Comparison of ENCODE assay signal across 1 cellular context in the genomic region with DNA sequence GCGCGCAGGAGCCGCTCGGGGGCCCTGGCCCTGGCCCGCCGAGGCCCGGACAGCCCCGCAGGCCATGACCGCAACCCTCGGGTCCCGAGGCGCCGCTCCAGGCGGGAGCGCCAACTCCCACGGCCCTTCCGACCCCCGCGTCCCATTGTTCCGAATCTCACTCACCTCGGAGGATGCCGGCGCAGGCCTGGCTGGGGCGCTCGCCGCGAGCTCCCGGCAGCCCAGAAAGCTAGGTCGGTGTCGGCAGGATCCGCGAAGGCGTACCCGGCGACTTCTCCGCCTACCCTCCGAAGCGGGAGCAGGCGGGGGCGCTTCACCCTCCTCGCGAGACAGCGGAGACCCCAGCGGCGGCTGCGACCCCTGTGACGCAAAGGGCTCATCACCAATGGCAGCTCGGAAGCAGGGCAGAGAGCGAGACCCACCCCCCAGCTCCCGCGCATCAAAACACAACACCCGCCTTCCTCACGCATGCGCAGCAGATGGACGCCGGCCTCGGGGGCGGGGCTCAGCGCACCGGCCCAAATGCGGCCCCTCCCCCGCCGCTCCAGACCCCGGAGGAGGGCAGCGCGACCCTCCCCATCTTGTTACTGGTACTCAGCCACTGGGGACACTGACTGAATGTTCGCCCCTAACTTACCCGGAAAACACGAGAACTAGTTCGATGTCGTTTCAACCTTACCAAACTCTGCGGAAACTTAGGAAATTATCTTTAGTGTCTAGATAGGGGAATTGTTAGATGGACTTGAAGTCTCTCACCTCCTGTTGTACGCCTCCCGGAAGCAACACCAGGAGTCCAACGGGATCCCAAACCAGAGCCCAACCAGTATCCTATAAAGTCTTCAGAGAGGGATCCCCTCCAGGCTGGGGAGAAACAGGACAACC.
TF ChIP-seq lines count a peak whose summit lies in the region.

No MANE protein-coding gene starts in this region.

TF ChIP-seq in HepG2, 621 proteins besides CTCF, POLR2A, EP300 and RAD21 (continued from another document and continues in another):
- TF ChIP-seq, protein P1, sequence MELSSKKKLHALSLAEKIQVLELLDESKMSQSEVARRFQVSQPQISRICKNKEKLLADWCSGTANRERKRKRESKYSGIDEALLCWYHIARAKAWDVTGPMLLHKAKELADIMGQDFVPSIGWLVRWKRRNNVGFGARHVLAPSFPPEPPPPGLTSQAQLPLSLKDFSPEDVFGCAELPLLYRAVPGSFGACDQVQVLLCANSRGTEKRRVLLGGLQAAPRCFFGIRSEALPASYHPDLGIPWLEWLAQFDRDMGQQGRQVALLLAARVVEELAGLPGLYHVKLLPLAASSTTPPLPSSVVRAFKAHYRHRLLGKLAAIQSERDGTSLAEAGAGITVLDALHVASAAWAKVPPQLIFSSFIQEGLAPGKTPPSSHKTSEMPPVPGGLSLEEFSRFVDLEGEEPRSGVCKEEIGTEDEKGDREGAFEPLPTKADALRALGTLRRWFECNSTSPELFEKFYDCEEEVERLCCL (CRISPR knock-in tag; IDR thresholded peaks at IDR 0.05; ENCODE audit: borderline replicate concordance) = no peak
- TF ChIP-seq, protein P2, sequence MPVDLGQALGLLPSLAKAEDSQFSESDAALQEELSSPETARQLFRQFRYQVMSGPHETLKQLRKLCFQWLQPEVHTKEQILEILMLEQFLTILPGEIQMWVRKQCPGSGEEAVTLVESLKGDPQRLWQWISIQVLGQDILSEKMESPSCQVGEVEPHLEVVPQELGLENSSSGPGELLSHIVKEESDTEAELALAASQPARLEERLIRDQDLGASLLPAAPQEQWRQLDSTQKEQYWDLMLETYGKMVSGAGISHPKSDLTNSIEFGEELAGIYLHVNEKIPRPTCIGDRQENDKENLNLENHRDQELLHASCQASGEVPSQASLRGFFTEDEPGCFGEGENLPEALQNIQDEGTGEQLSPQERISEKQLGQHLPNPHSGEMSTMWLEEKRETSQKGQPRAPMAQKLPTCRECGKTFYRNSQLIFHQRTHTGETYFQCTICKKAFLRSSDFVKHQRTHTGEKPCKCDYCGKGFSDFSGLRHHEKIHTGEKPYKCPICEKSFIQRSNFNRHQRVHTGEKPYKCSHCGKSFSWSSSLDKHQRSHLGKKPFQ (CRISPR knock-in tag; IDR thresholded peaks at IDR 0.05; ENCODE audit: insufficient replicate concordance) = no peak
- TF ChIP-seq, protein P3, sequence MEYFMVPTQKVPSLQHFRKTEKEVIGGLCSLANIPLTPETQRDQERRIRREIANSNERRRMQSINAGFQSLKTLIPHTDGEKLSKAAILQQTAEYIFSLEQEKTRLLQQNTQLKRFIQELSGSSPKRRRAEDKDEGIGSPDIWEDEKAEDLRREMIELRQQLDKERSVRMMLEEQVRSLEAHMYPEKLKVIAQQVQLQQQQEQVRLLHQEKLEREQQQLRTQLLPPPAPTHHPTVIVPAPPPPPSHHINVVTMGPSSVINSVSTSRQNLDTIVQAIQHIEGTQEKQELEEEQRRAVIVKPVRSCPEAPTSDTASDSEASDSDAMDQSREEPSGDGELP (IDR thresholded peaks at IDR 0.05; ENCODE audit: borderline replicate concordance, low read depth) = no peak
- TF ChIP-seq RXRA (CRISPR knock-in tag; IDR thresholded peaks at IDR 0.05) = peak; percentile 70; the same call in 1 of the 2 replicates
- peak; percentile 20; the same call in 1 of the 2 replicates for TF ChIP-seq ELF4 (CRISPR knock-in tag; IDR thresholded peaks at IDR 0.05; ENCODE audit: borderline replicate concordance)
- TF ChIP-seq, protein P4, sequence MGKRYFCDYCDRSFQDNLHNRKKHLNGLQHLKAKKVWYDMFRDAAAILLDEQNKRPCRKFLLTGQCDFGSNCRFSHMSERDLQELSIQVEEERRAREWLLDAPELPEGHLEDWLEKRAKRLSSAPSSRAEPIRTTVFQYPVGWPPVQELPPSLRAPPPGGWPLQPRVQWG (CRISPR knock-in tag; IDR thresholded peaks at IDR 0.05; ENCODE audit: borderline replicate concordance, low read depth) = no peak
- no peak for TF ChIP-seq ZNF616 (CRISPR knock-in tag; IDR thresholded peaks at IDR 0.05; ENCODE audit: low read depth)
- no peak; the same call in 1 of the 2 replicates for TF ChIP-seq ZMAT3 (CRISPR knock-in tag; conservative IDR thresholded peaks at IDR 0.05)
- TF ChIP-seq, protein P5, sequence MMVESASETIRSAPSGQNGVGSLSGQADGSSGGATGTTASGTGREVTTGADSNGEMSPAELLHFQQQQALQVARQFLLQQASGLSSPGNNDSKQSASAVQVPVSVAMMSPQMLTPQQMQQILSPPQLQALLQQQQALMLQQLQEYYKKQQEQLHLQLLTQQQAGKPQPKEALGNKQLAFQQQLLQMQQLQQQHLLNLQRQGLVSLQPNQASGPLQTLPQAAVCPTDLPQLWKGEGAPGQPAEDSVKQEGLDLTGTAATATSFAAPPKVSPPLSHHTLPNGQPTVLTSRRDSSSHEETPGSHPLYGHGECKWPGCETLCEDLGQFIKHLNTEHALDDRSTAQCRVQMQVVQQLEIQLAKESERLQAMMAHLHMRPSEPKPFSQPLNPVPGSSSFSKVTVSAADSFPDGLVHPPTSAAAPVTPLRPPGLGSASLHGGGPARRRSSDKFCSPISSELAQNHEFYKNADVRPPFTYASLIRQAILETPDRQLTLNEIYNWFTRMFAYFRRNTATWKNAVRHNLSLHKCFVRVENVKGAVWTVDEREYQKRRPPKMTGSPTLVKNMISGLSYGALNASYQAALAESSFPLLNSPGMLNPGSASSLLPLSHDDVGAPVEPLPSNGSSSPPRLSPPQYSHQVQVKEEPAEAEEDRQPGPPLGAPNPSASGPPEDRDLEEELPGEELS (CRISPR knock-in tag; IDR thresholded peaks at IDR 0.05) = peak; percentile 46
- TF ChIP-seq, protein P6, sequence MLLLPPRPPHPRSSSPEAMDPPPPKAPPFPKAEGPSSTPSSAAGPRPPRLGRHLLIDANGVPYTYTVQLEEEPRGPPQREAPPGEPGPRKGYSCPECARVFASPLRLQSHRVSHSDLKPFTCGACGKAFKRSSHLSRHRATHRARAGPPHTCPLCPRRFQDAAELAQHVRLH (CRISPR knock-in tag; IDR thresholded peaks at IDR 0.05; ENCODE audit: borderline replicate concordance, low read depth) = 0 out of 2 replicates have a peak, but pooled peaks have one; percentile 39
- TF ChIP-seq, protein P7, sequence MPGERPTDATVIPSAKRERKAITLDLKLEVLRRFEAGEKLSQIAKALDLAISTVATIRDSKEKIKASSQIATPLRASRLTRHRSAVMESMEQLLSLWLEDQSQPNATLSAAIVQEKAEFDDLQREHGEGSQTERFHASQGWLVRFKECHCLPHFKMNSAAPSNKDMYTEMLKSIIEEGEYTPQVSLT (CRISPR knock-in tag; IDR thresholded peaks at IDR 0.05; ENCODE audit: borderline replicate concordance, low read depth) = no peak
- peak; percentile 56; the same call in 1 of the 2 replicates for TF ChIP-seq MED1 (CRISPR knock-in tag; IDR thresholded peaks at IDR 0.05)
- peak; percentile 86; the same call in 1 of the 2 replicates for TF ChIP-seq KLF15 (CRISPR knock-in tag; IDR thresholded peaks at IDR 0.05; ENCODE audit: borderline replicate concordance)
- TF ChIP-seq, protein P8, sequence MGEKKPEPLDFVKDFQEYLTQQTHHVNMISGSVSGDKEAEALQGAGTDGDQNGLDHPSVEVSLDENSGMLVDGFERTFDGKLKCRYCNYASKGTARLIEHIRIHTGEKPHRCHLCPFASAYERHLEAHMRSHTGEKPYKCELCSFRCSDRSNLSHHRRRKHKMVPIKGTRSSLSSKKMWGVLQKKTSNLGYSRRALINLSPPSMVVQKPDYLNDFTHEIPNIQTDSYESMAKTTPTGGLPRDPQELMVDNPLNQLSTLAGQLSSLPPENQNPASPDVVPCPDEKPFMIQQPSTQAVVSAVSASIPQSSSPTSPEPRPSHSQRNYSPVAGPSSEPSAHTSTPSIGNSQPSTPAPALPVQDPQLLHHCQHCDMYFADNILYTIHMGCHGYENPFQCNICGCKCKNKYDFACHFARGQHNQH (CRISPR knock-in tag; IDR thresholded peaks at IDR 0.05) = peak; percentile 19; the same call in 1 of the 2 replicates
- TF ChIP-seq GZF1 (CRISPR knock-in tag; IDR thresholded peaks at IDR 0.05) = no peak
- TF ChIP-seq, protein P9, sequence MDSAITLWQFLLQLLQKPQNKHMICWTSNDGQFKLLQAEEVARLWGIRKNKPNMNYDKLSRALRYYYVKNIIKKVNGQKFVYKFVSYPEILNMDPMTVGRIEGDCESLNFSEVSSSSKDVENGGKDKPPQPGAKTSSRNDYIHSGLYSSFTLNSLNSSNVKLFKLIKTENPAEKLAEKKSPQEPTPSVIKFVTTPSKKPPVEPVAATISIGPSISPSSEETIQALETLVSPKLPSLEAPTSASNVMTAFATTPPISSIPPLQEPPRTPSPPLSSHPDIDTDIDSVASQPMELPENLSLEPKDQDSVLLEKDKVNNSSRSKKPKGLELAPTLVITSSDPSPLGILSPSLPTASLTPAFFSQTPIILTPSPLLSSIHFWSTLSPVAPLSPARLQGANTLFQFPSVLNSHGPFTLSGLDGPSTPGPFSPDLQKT (CRISPR knock-in tag; IDR thresholded peaks at IDR 0.05; ENCODE audit: borderline replicate concordance) = no peak
- TF ChIP-seq, protein P10, sequence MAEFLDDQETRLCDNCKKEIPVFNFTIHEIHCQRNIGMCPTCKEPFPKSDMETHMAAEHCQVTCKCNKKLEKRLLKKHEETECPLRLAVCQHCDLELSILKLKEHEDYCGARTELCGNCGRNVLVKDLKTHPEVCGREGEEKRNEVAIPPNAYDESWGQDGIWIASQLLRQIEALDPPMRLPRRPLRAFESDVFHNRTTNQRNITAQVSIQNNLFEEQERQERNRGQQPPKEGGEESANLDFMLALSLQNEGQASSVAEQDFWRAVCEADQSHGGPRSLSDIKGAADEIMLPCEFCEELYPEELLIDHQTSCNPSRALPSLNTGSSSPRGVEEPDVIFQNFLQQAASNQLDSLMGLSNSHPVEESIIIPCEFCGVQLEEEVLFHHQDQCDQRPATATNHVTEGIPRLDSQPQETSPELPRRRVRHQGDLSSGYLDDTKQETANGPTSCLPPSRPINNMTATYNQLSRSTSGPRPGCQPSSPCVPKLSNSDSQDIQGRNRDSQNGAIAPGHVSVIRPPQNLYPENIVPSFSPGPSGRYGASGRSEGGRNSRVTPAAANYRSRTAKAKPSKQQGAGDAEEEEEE (CRISPR knock-in tag; IDR thresholded peaks at IDR 0.05; ENCODE audit: borderline replicate concordance) = no peak
- no peak for TF ChIP-seq ZNF136 (CRISPR knock-in tag; IDR thresholded peaks at IDR 0.05; ENCODE audit: low read depth)
- TF ChIP-seq ZSCAN22 (CRISPR knock-in tag; IDR thresholded peaks at IDR 0.05) = no peak; the same call in 1 of the 2 replicates
- no peak for TF ChIP-seq ZNF232 (CRISPR knock-in tag; IDR thresholded peaks at IDR 0.05; ENCODE audit: borderline replicate concordance)
- peak; percentile 41; the same call in 1 of the 2 replicates for TF ChIP-seq CCDC6 (CRISPR knock-in tag; IDR thresholded peaks at IDR 0.05)
- TF ChIP-seq, protein P11, sequence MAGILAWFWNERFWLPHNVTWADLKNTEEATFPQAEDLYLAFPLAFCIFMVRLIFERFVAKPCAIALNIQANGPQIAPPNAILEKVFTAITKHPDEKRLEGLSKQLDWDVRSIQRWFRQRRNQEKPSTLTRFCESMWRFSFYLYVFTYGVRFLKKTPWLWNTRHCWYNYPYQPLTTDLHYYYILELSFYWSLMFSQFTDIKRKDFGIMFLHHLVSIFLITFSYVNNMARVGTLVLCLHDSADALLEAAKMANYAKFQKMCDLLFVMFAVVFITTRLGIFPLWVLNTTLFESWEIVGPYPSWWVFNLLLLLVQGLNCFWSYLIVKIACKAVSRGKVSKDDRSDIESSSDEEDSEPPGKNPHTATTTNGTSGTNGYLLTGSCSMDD (CRISPR knock-in tag; IDR thresholded peaks at IDR 0.05) = no peak
- no peak for TF ChIP-seq EEA1 (CRISPR knock-in tag; IDR thresholded peaks at IDR 0.05; ENCODE audit: borderline replicate concordance)
- TF ChIP-seq ZNF350 (CRISPR knock-in tag; IDR thresholded peaks at IDR 0.05; ENCODE audit: borderline replicate concordance, low read depth) = peak; percentile 67; the same call in 1 of the 2 replicates
- peak; percentile 51; the same call in 1 of the 2 replicates for TF ChIP-seq ARHGAP35 (CRISPR knock-in tag; IDR thresholded peaks at IDR 0.05; ENCODE audit: borderline replicate concordance)
- TF ChIP-seq ZNF180 (CRISPR knock-in tag; IDR thresholded peaks at IDR 0.05; ENCODE audit: borderline replicate concordance, low read depth) = no peak
- TF ChIP-seq, protein P12, sequence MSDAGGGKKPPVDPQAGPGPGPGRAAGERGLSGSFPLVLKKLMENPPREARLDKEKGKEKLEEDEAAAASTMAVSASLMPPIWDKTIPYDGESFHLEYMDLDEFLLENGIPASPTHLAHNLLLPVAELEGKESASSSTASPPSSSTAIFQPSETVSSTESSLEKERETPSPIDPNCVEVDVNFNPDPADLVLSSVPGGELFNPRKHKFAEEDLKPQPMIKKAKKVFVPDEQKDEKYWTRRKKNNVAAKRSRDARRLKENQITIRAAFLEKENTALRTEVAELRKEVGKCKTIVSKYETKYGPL (CRISPR knock-in tag; IDR thresholded peaks at IDR 0.05) = no peak
- TF ChIP-seq KLF13 (CRISPR knock-in tag; IDR thresholded peaks at IDR 0.05) = no peak
- TF ChIP-seq, protein P13, sequence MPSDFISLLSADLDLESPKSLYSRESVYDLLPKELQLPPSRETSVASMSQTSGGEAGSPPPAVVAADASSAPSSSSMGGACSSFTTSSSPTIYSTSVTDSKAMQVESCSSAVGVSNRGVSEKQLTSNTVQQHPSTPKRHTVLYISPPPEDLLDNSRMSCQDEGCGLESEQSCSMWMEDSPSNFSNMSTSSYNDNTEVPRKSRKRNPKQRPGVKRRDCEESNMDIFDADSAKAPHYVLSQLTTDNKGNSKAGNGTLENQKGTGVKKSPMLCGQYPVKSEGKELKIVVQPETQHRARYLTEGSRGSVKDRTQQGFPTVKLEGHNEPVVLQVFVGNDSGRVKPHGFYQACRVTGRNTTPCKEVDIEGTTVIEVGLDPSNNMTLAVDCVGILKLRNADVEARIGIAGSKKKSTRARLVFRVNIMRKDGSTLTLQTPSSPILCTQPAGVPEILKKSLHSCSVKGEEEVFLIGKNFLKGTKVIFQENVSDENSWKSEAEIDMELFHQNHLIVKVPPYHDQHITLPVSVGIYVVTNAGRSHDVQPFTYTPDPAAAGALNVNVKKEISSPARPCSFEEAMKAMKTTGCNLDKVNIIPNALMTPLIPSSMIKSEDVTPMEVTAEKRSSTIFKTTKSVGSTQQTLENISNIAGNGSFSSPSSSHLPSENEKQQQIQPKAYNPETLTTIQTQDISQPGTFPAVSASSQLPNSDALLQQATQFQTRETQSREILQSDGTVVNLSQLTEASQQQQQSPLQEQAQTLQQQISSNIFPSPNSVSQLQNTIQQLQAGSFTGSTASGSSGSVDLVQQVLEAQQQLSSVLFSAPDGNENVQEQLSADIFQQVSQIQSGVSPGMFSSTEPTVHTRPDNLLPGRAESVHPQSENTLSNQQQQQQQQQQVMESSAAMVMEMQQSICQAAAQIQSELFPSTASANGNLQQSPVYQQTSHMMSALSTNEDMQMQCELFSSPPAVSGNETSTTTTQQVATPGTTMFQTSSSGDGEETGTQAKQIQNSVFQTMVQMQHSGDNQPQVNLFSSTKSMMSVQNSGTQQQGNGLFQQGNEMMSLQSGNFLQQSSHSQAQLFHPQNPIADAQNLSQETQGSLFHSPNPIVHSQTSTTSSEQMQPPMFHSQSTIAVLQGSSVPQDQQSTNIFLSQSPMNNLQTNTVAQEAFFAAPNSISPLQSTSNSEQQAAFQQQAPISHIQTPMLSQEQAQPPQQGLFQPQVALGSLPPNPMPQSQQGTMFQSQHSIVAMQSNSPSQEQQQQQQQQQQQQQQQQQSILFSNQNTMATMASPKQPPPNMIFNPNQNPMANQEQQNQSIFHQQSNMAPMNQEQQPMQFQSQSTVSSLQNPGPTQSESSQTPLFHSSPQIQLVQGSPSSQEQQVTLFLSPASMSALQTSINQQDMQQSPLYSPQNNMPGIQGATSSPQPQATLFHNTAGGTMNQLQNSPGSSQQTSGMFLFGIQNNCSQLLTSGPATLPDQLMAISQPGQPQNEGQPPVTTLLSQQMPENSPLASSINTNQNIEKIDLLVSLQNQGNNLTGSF (CRISPR knock-in tag; IDR thresholded peaks at IDR 0.05) = no peak
- no peak for TF ChIP-seq REL (CRISPR knock-in tag; conservative IDR thresholded peaks at IDR 0.05)
- peak; percentile 76 for TF ChIP-seq NFYB (CRISPR knock-in tag; IDR thresholded peaks at IDR 0.05)
- TF ChIP-seq ZNF383 (CRISPR knock-in tag; IDR thresholded peaks at IDR 0.05; ENCODE audit: borderline replicate concordance) = no peak
- TF ChIP-seq SMC3 (IDR thresholded peaks at IDR 0.05; ENCODE audit: low read length) = no peak
- no peak for TF ChIP-seq HMG20A (CRISPR knock-in tag; IDR thresholded peaks at IDR 0.05; ENCODE audit: borderline replicate concordance)
